ENCODE assay signal across 8 cellular contexts in genomic region chr1:154863702-154864174, GRCh38. TPM values are rescaled to one million over a fixed set of nuclear protein-coding genes. Genes with fewer than 3 reads are reported as not detected.
DNase-seq lines count a peak whose midpoint lies in the region; ATAC-seq, FAIRE-seq and TF ChIP-seq lines count a peak whose summit lies in the region.

No MANE protein-coding gene starts in this region.

- in situ Hi-C loops in GM12878 (cut with MboI) = no loop called here

- H3K4me2 ChIP-seq in OCI-LY7 (ENCODE audit: low read length) = peak overlapping the region; percentile 85
- peak overlapping the region; percentile 96 for H3K4me2 ChIP-seq in GM12878 (ENCODE audit: control insufficient read depth, insufficient read depth)
- H3K4me2 ChIP-seq in mesenchymal stem cell (ENCODE audit: low read length, poor library complexity, severe bottlenecking) = peak overlapping the region; percentile 8

- peak overlapping the region in 1 of 2 experiments; percentile 68 for H3K14ac ChIP-seq in mesenchymal stem cell (ENCODE audit: low read length in 2 of 2)

- SMC1A ChIA-PET in GM12878 (lab: Charles Lee; ENCODE audit: uncharacterized antibody, unreplicated experiment) = interaction anchor here (0.8 to 7.8 kb wide), 11 partner anchors 10 to 97 kb away, joined by 3 to 57 read pairs (median 5); no protein-coding TSS in a partner anchor

- peak; percentile 39; the same call in 1 of the 2 replicates for TF ChIP-seq POLR2A in GM12878 (IDR thresholded peaks at IDR 0.05; ENCODE audit: low read depth, low read length)

- H3K9me3 ChIP-seq in OCI-LY7 (ENCODE audit: low read length) (no peaks in the 10 kb centered on the region), GM12878 (replicated peaks; ENCODE audit: control insufficient read depth, insufficient read depth, low read length) (no peaks in the 10 kb centered on the region), mesenchymal stem cell (ENCODE audit: control insufficient read depth, low read length) (no peaks in the 10 kb centered on the region)

- H2BK12ac ChIP-seq in mesenchymal stem cell (ENCODE audit: low read length in 2 of 2) = peak overlapping the region in 1 of 2 experiments; percentile 70

- peak; percentile 39 for ATAC-seq in GM12878
- ATAC-seq in omental fat pad (ENCODE audit: low FRiP score) = no peak

- FAIRE-seq in GM12878 (lab: Jason Lieb, UNC) = peak; percentile 84

- H3K4me1 ChIP-seq in OCI-LY7 (ENCODE audit: insufficient read depth, low read length, poor library complexity, severe bottlenecking) (peaks cover 98% of the 10 kb centered on the region), GM12878 (ENCODE audit: control insufficient read depth, insufficient read depth, low read length) (peaks cover 87% of the 10 kb centered on the region), mesenchymal stem cell (ENCODE audit: control insufficient read depth, insufficient read depth, low read depth, low read length) (peaks cover 25% of the 10 kb centered on the region)

- no peak overlapping the region for H2AK5ac ChIP-seq in mesenchymal stem cell (ENCODE audit: low read length, severe bottlenecking)

- TF ChIP-seq CTCF in OCI-LY7 (conservative IDR thresholded peaks at IDR 0.05; ENCODE audit: low read length) = peak; percentile 93
- TF ChIP-seq CTCF in GM12878 (IDR thresholded peaks at IDR 0.05 in 2 of 3, conservative IDR thresholded peaks at IDR 0.05 in 1 of 3; ENCODE audit: control insufficient read depth in 2 of 3, extremely low read depth in 1 of 3, insufficient read depth in 1 of 3, low read depth in 3 of 3, low read length in 3 of 3) = peak; percentile 77 to 95 (median 88)
- no peak for TF ChIP-seq CTCF in omental fat pad (IDR thresholded peaks at IDR 0.05)

- TF ChIP-seq RAD21 in GM12878 (IDR thresholded peaks at IDR 0.05; ENCODE audit: insufficient read depth, low read depth, low read length) = peak; percentile 70

- CTCF ChIA-PET in HEK293T (lab: Yijun Ruan, JAX) (interaction anchor here (0.6 kb wide), 2 partner anchors 38 to 194 kb away, joined by 3 to 4 read pairs; no protein-coding TSS in a partner anchor), OCI-LY7 (lab: Charles Lee; ENCODE audit: unreplicated experiment) (no interaction called here), GM12878 (lab: Yijun Ruan, JAX) (interaction anchor here (0.7 to 3.0 kb wide), 14 partner anchors 9 to 304 kb away, joined by 3 to 18 read pairs (median 4); no protein-coding TSS in a partner anchor)

- H2BK120ac ChIP-seq in mesenchymal stem cell (ENCODE audit: low read depth, low read length) = no peak overlapping the region

- H3K4me3 ChIP-seq in OCI-LY7 (ENCODE audit: low read depth, low read length, poor library complexity, severe bottlenecking) (peak overlapping the region; percentile 59), GM12878 (peak overlapping the region; percentile 49; the same call in 1 of the 2 replicates), mesenchymal stem cell (ENCODE audit: insufficient read depth in 1 of 2, low read depth in 1 of 2, low read length in 2 of 2) (no peak overlapping the region)

- no peak overlapping the region for H2BK15ac ChIP-seq in mesenchymal stem cell (ENCODE audit: low read depth, poor library complexity, severe bottlenecking)

- BruUV-seq in OCI-LY7 (replicated peaks; lab: Mats Ljungman, UMichigan) (no TSS peak), GM12878 (replicated peaks; lab: Mats Ljungman, UMichigan) (no TSS peak)

- H3K27ac ChIP-seq in OCI-LY7 (ENCODE audit: low read depth, low read length, poor library complexity, severe bottlenecking) (peak overlapping the region; percentile 91), GM12878 (ENCODE audit: control insufficient read depth, insufficient read depth) (peak overlapping the region; percentile 79), mesenchymal stem cell (ENCODE audit: low read length, poor library complexity, severe bottlenecking) (no peak overlapping the region), substantia nigra (ENCODE audit: low read depth, low read length, poor library complexity, severe bottlenecking) (no peak overlapping the region)

- POLR2A ChIA-PET in HEK293T (lab: Yijun Ruan, JAX) (no interaction called here), OCI-LY7 (lab: Charles Lee) (interaction anchor here (1.0 to 1.1 kb wide), 2 partner anchors 8 to 77 kb away, joined by 3 to 5 read pairs; no protein-coding TSS in a partner anchor), GM12878 (lab: Charles Lee) (interaction anchor here (0.5 to 11.8 kb wide), 8 partner anchors 7 to 183 kb away, joined by 3 to 204 read pairs (median 6); partner anchors contain the start of gene KCNN3)

- H4K91ac ChIP-seq in mesenchymal stem cell (ENCODE audit: low read length) = peak overlapping the region; percentile 77

- RAD21 ChIA-PET in GM12878 (lab: Charles Lee; ENCODE audit: unreplicated experiment) = interaction anchor here (0.5 to 11.6 kb wide), 11 partner anchors 8 to 672 kb away, joined by 3 to 254 read pairs (median 5); partner anchors contain the start of genes KCNN3 and TPM3

- H3K36me3 ChIP-seq in OCI-LY7 (ENCODE audit: insufficient read depth, low read length) (no peaks in the 10 kb centered on the region), GM12878 (ENCODE audit: control insufficient read depth in 2 of 2, insufficient read depth in 2 of 2, low read length in 1 of 2) (no peaks in the 10 kb centered on the region), mesenchymal stem cell (ENCODE audit: control insufficient read depth in 1 of 2, insufficient read depth in 2 of 2, low read depth in 1 of 2, low read length in 2 of 2) (no peaks in the 10 kb centered on the region)

- H3K27me3 ChIP-seq in GM12878 (replicated peaks in 1 of 2; ENCODE audit: control insufficient read depth in 2 of 2, insufficient read depth in 2 of 2, low read length in 1 of 2) (no peaks in the 10 kb centered on the region), mesenchymal stem cell (ENCODE audit: control insufficient read depth in 1 of 2, insufficient read depth in 1 of 2, low read length in 2 of 2) (peaks cover 10 to 76% of the 10 kb centered on the region in 2 experiments)

- no peaks in the 10 kb centered on the region for H4K20me1 ChIP-seq in OCI-LY7 (ENCODE audit: insufficient read depth, low read length)
- no peaks in the 10 kb centered on the region for H4K20me1 ChIP-seq in GM12878 (ENCODE audit: control insufficient read depth, insufficient read depth)

- WGBS in GM12878 (ENCODE audit: insufficient coverage, insufficient replicate concordance, low lambda C conversion rate, missing lambda C conversion rate) = under 1% methylated on average over 13 of the region's 13 CpGs
- 20% methylated on average over 12 of the region's 13 CpGs for WGBS in mesenchymal stem cell

- intact Hi-C loops in OCI-LY7 (cut with micrococcal nuclease; ENCODE audit: unreplicated experiment) = loop anchor here (5.0 to 10.0 kb wide), 5 partner anchors 139 to 1631 kb away; partner anchors contain the start of genes ADAR, EFNA4, UBE2Q1 and ZBTB7B
- intact Hi-C loops in GM12878 (cut with micrococcal nuclease; ENCODE audit: unreplicated experiment) = loop anchor here (2.0 kb wide), 1 partner anchor 73 kb away; no protein-coding TSS in a partner anchor

- H2AFZ ChIP-seq in OCI-LY7 (ENCODE audit: low read length) = peak overlapping the region; percentile 34; the same call in 1 of the 2 replicates
- peak overlapping the region; percentile 81 for H2AFZ ChIP-seq in GM12878 (ENCODE audit: control insufficient read depth, low read depth, low read length)
- H2AFZ ChIP-seq in mesenchymal stem cell (ENCODE audit: low read depth, low read length) = peak overlapping the region; percentile 18

- H3K79me1 ChIP-seq in mesenchymal stem cell (replicated peaks; ENCODE audit: low read length, poor library complexity, severe bottlenecking) = no peaks in the 10 kb centered on the region

- peak overlapping the region; percentile 30 for H4K8ac ChIP-seq in mesenchymal stem cell (ENCODE audit: low read length)

- H3K9ac ChIP-seq in GM12878 (ENCODE audit: control insufficient read depth, insufficient read depth, low read length) (peak overlapping the region; percentile 68), mesenchymal stem cell (ENCODE audit: low read length) (no peak overlapping the region)

- H3K18ac ChIP-seq in mesenchymal stem cell (ENCODE audit: low read depth in 1 of 2, low read length in 2 of 2) = peak overlapping the region in 1 of 2 experiments; percentile 75

- no peaks in the 10 kb centered on the region for H3K9me2 ChIP-seq in OCI-LY7 (ENCODE audit: insufficient read depth, low read length)

- H3K79me2 ChIP-seq in OCI-LY7 (ENCODE audit: insufficient read depth, low read depth, low read length) (peaks cover 11% of the 10 kb centered on the region; the same call in 1 of the 2 replicates), GM12878 (ENCODE audit: control insufficient read depth, insufficient read depth, low read length) (peaks cover 67% of the 10 kb centered on the region)

- peak overlapping the region in 1 of 2 experiments; percentile 40 for H3K4ac ChIP-seq in mesenchymal stem cell (ENCODE audit: low read depth in 1 of 2, low read length in 2 of 2)

- no peak overlapping the region for H3K23ac ChIP-seq in mesenchymal stem cell (ENCODE audit: low read length in 2 of 2)

- TF ChIP-seq EP300 in GM12878 (IDR thresholded peaks at IDR 0.05; ENCODE audit: borderline replicate concordance in 1 of 2, control insufficient read depth in 1 of 2, low read depth in 2 of 2, low read length in 2 of 2) = peak; percentile 61 to 89; a peak in 2 of 4 replicates

- DNase-seq in NCI-H2107 treated with DMSO at 0.1 percent for 48 hours (lab: John Stamatoyannopoulos, UW; ENCODE audit: unreplicated experiment) (peak; percentile 34), NCI-H2107 (lab: John Stamatoyannopoulos, UW) (no peak), HEK293T (ENCODE audit: extremely low spot score) (peak; percentile 86), OCI-LY7 (ENCODE audit: low spot score) (peak; percentile 83), GM12878 (ENCODE audit: low read depth, low spot score) (peak; percentile 85), mesenchymal stem cell (peak; percentile 96), substantia nigra (lab: John Stamatoyannopoulos, UW) (no peak), omental fat pad (ENCODE audit: low spot score) (no peak)

- no peak overlapping the region for H2BK5ac ChIP-seq in mesenchymal stem cell (ENCODE audit: low read depth, low read length, poor library complexity, severe bottlenecking)

RNA-seq across cellular contexts. Expression of gene KCNN3, which starts 6.3 kb away (rescaled TPM):
- total RNA-seq in OCI-LY7 (2014; rRNA removed; shearing (Covaris generic)) = 11.4 and 14.8 TPM in 2 replicates
- total RNA-seq in OCI-LY7 (2022) (44.5 and 50.8 TPM in 2 replicates), GM12878 (2014; rRNA removed) (13.2 and 15.8 TPM in 2 replicates), GM12878 (2014; rRNA removed; fragmentation: Illumina TruSeq; extraction: Trizol) (9.9 and 11.8 TPM in 2 replicates), GM12878 (2021) (15.3 and 17.3 TPM in 2 replicates), omental fat pad (1 to 10 TPM in 2 of 4 donors, under 1 TPM in 2; 0.24 to 2.4 (median 0.95) TPM)
- 53.8 and 54.8 TPM in 2 replicates for total RNA-seq in GM12878 (2013; cell fraction: nucleolus; rRNA removed)
- polyA plus RNA-seq in GM12878 (2011; ENCODE audit: low read depth) = 9.5 TPM
- polyA plus RNA-seq in GM12878 (2011; rRNA removed) (13.5 and 17.4 TPM in 2 replicates), GM12878 (2014; fragmentation: Illumina TruSeq; extraction: Trizol) (10.9 and 14.1 TPM in 2 replicates), GM12878 (2014; fragmentation: Nextera tagmentation; extraction: Ambion mirVana) (1 to 10 TPM; 3.5 to 6.4 TPM), GM12878 (2014; rRNA removed) (13.6 and 13.8 TPM in 2 replicates), GM12878 (2016; fragmentation: Nextera tagmentation; extraction: Ambion mirVana) (10 to 100 TPM; 25.8 to 26.4 TPM)
- 24.6 and 29.9 TPM in 2 replicates for polyA plus RNA-seq in GM12878 (2011; cell fraction: cytosol; rRNA removed)
- polyA plus RNA-seq in GM12878 (2011; cell fraction: nucleus; rRNA removed) = 21.5 and 27.0 TPM in 2 replicates
- polyA plus RNA-seq in GM12878 (2012) = 13.6 and 19.7 TPM in 2 replicates
- polyA minus RNA-seq in GM12878 (2011; rRNA and poly(A)+ RNA removed) = 59.0 and 61.8 TPM in 2 replicates
- 11.6 and 12.3 TPM in 2 replicates for polyA minus RNA-seq in GM12878 (2011; cell fraction: cytosol; rRNA and poly(A)+ RNA removed)
- polyA minus RNA-seq in GM12878 (2011; cell fraction: nucleus; rRNA and poly(A)+ RNA removed) = 16.3 and 26.8 TPM in 2 replicates
- 0.81 TPM for polyA plus RNA-seq in mesenchymal stem cell (2013, experiment 1 of 2)
- 0.75 TPM for polyA plus RNA-seq in mesenchymal stem cell (2013, experiment 2 of 2)

Comparison
In these comparisons a context has a peak if more than half of its experiments do, and no peak if none do; other contexts are left out.
1. DNase-seq: peak in NCI-H2107 treated with DMSO at 0.1 percent for 48 hours (single experiment), HEK293T (single experiment), OCI-LY7 (single experiment), GM12878 (single experiment) and mesenchymal stem cell (single experiment); none in NCI-H2107 (single experiment), substantia nigra (0 of 49) and omental fat pad (single experiment).
2. H2AFZ ChIP-seq: peak in every context shown above with its lines; median percentile 81 in GM12878; 34 in OCI-LY7; 18 in mesenchymal stem cell.
3. H3K27ac ChIP-seq: peak in OCI-LY7 (single experiment) and GM12878 (single experiment); none in mesenchymal stem cell (single experiment) and substantia nigra (single experiment).
4. H3K4me2 ChIP-seq: peak in every context shown above with its lines; median percentile 96 in GM12878; 85 in OCI-LY7; 8 in mesenchymal stem cell.
5. H3K4me3 ChIP-seq: peak in OCI-LY7 (single experiment) and GM12878 (single experiment); none in mesenchymal stem cell (0 of 2).
6. CTCF ChIP-seq: peak in OCI-LY7 (single experiment) and GM12878 (3 of 3); none in omental fat pad (0 of 3).